ENCODE assay signal across 8 cellular contexts in genomic region chr18:25351773-25352628, GRCh38. TPM values are rescaled to one million over a fixed set of nuclear protein-coding genes. Genes with fewer than 3 reads are reported as not detected.
DNase-seq lines count a peak whose midpoint lies in the region; ATAC-seq, FAIRE-seq and TF ChIP-seq lines count a peak whose summit lies in the region.

Gene ZNF521 (minus strand): TSS chr18:25352166. CDS start chr18:25350946, 1,220 bp downstream.

- CTCF ChIA-PET in HepG2 (lab: Yijun Ruan, JAX; ENCODE audit: low intra/inter-chr PET ratio, low total read pairs) = no interaction called here

- no peaks in the 10 kb centered on the region for H3K79me2 ChIP-seq in HepG2 (ENCODE audit: insufficient read depth, low read length)

- intact Hi-C loops in HepG2 (cut with micrococcal nuclease; ENCODE audit: unreplicated experiment) = loop anchor here (2.0 kb wide), 1 partner anchor 151 kb away; no protein-coding TSS in a partner anchor

- no peaks in the 10 kb centered on the region for H3K4me1 ChIP-seq in HepG2 (ENCODE audit: insufficient read depth, low read length)

- BruUV-seq in HepG2 (replicated peaks; lab: Mats Ljungman, UMichigan) = no TSS peak

- TF ChIP-seq EP300 in HepG2 (IDR thresholded peaks at IDR 0.05; ENCODE audit: low read depth in 2 of 2, low read length in 2 of 2) (no peak), HepG2 (CRISPR knock-in tag; IDR thresholded peaks at IDR 0.05; ENCODE audit: borderline replicate concordance) (no peak)

- peaks cover 0 to 8% of the 10 kb centered on the region in 2 experiments; a peak in 1 of 5 replicates for H3K27me3 ChIP-seq in HepG2 (ENCODE audit: control insufficient read depth in 1 of 2, insufficient read depth in 2 of 2, low read length in 2 of 2)

- no peaks in the 10 kb centered on the region for H3K36me3 ChIP-seq in HepG2 (replicated peaks in 1 of 2; ENCODE audit: control insufficient read depth in 1 of 2, insufficient read depth in 2 of 2, low read length in 2 of 2)

- no peak for TF ChIP-seq RAD21 in HepG2 (CRISPR knock-in tag; IDR thresholded peaks at IDR 0.05)

- in situ Hi-C loops in HepG2 (cut with HindIII; ENCODE audit: extremely low pct_ligation_motif_present, low pct_unique_long_range_greater_than_20kb) = no loop called here

- TF ChIP-seq POLR2A in HepG2 (IDR thresholded peaks at IDR 0.05; ENCODE audit: insufficient read depth in 1 of 2, low read depth in 2 of 2, low read length in 2 of 2) = no peak

- DNase-seq in AG09319 (ENCODE audit: extremely low read depth, low read depth) = peak; percentile 83
- DNase-seq in NCI-H510A (lab: John Stamatoyannopoulos, UW) = peak; percentile 53
- peak; percentile 3 for DNase-seq in activated CD4-positive, alpha-beta T cell treated with anti-CD3 and anti-CD28 coated beads, Interleukin-2, amount 50 U/mL, for 1 hour
- DNase-seq in ecto neural progenitor cell (ENCODE audit: low spot score) = peak; percentile 92
- peak; percentile 40 for DNase-seq in HepG2 (ENCODE audit: low spot score)
- DNase-seq in stimulated activated CD4-positive, alpha-beta T cell treated with anti-CD3 and anti-CD28 coated beads, Interleukin-1b, Interleukin-23, amount 100 ng/mL, for 48 hours = peak; percentile 26

- TF ChIP-seq CTCF in AG09319 (IDR thresholded peaks at IDR 0.05; ENCODE audit: low read depth, low read length) (peak; percentile 36), HepG2 (CRISPR knock-in tag; IDR thresholded peaks at IDR 0.05) (no peak)

- no peak within 1 kb of the TSS for H2AFZ ChIP-seq in HepG2 (ENCODE audit: low read length)

- peak within 1 kb of the TSS; percentile 63 to 76 (median 74) for H3K4me3 ChIP-seq in HepG2 (replicated peaks in 1 of 3; ENCODE audit: insufficient read depth in 1 of 3, low read depth in 2 of 3, low read length in 3 of 3)

- POLR2A ChIA-PET in HepG2 (lab: Yijun Ruan, JAX) = no interaction called here

- WGBS in HepG2 (ENCODE audit: low lambda C conversion rate) = under 1% methylated on average over 32 of the region's 91 CpGs

- ATAC-seq in GM19023 (IDR thresholded peaks at IDR 0.05; ENCODE audit: unreplicated experiment) = peak; percentile 77
- peak; percentile 71 for ATAC-seq in HG03342 (IDR thresholded peaks at IDR 0.05; ENCODE audit: unreplicated experiment)
- ATAC-seq in HepG2 = peak; percentile 96

- H3K4me2 ChIP-seq in HepG2 (ENCODE audit: low read depth, low read length) = peak within 1 kb of the TSS; percentile 93

- no peaks in the 10 kb centered on the region for H4K20me1 ChIP-seq in HepG2 (ENCODE audit: insufficient read depth, low read length)

- no peak within 1 kb of the TSS for H3K9ac ChIP-seq in HepG2 (ENCODE audit: insufficient read depth, low read depth, low read length)

- no peak within 1 kb of the TSS for H3K27ac ChIP-seq in HepG2 (ENCODE audit: extremely low read length, insufficient read depth, low read length)

- FAIRE-seq in HepG2 (lab: Jason Lieb, UNC) = no peak

- H3K9me3 ChIP-seq in HepG2 (ENCODE audit: low read length) = no peaks in the 10 kb centered on the region

TF ChIP-seq in HepG2, 621 proteins besides CTCF, POLR2A, EP300 and RAD21 (continues in another document):
- TF ChIP-seq SNRNP70 (IDR thresholded peaks at IDR 0.05; ENCODE audit: low read depth, low read length) (no peak), TFDP1 (CRISPR knock-in tag; IDR thresholded peaks at IDR 0.05; ENCODE audit: borderline replicate concordance) (peak; percentile 35; the same call in 1 of the 2 replicates), ZNF710 (CRISPR knock-in tag; IDR thresholded peaks at IDR 0.05; ENCODE audit: borderline replicate concordance) (no peak), BCLAF1 (IDR thresholded peaks at IDR 0.05) (no peak)

RNA-seq across cellular contexts. Expression of gene ZNF521, which starts in this region (rescaled TPM):
- 0.02 TPM in 1 of 2 replicates, not detected in the other for total RNA-seq in HepG2 (2016; rRNA removed; fragmentation: Illumina TruSeq; extraction: Trizol)
- total RNA-seq in HepG2 (2016; cell fraction: cytosol; rRNA removed; fragmentation: Illumina TruSeq; extraction: Trizol; ENCODE audit: low read depth) = not detected in 2 replicates
- not detected in 2 replicates for total RNA-seq in HepG2 (2016; cell fraction: insoluble cytoplasmic fraction; rRNA removed; fragmentation: Illumina TruSeq; extraction: Trizol)
- total RNA-seq in HepG2 (2016; cell fraction: membrane; rRNA removed; fragmentation: Illumina TruSeq; extraction: Trizol) = not detected in 2 replicates
- total RNA-seq in HepG2 (2016; cell fraction: nucleus; rRNA removed; fragmentation: Illumina TruSeq; extraction: Trizol) = not detected in 2 replicates
- polyA plus RNA-seq in HepG2 (2011; rRNA removed) = not detected in 2 replicates
- polyA plus RNA-seq in HepG2 (2011; cell fraction: cytosol; rRNA removed) = not detected in 2 replicates
- not detected in 2 replicates for polyA plus RNA-seq in HepG2 (2011; cell fraction: nucleus; rRNA removed)
- not detected in 2 replicates for polyA plus RNA-seq in HepG2 (2012)
- not detected in 2 replicates for polyA plus RNA-seq in HepG2 (2016; cell fraction: cytosol; fragmentation: Illumina TruSeq; extraction: Trizol; ENCODE audit: low read depth)
- not detected in 2 replicates for polyA plus RNA-seq in HepG2 (2016; cell fraction: insoluble cytoplasmic fraction; fragmentation: Illumina TruSeq; extraction: Trizol; ENCODE audit: low read depth)
- polyA plus RNA-seq in HepG2 (2016; cell fraction: membrane; fragmentation: Illumina TruSeq; extraction: Trizol; ENCODE audit: low read depth) = not detected in 2 replicates
- polyA plus RNA-seq in HepG2 (2016; cell fraction: nucleus; fragmentation: Illumina TruSeq; extraction: Trizol; ENCODE audit: insufficient read depth, low read depth) = not detected in 2 replicates
- 0.04 and 0.05 TPM in 2 replicates for polyA minus RNA-seq in HepG2 (2011; rRNA and poly(A)+ RNA removed; ENCODE audit: low replicate concordance)
- not detected in 2 replicates for polyA minus RNA-seq in HepG2 (2011; cell fraction: cytosol; rRNA and poly(A)+ RNA removed)
- polyA minus RNA-seq in HepG2 (2011; cell fraction: nucleus; rRNA and poly(A)+ RNA removed) = not detected in 2 replicates

Comparison
In these comparisons a context has a peak if more than half of its experiments do, and no peak if none do; other contexts are left out.
1. Peak in DNase-seq, ATAC-seq, H3K4me3 ChIP-seq and H3K4me2 ChIP-seq in HepG2; RNA of the gene not detected or under 1 TPM.
2. DNase-seq: peak in every context shown above with its lines; median percentile 92 in ecto neural progenitor cell; 83 in AG09319; 53 in NCI-H510A; 40 in HepG2; 26 in stimulated activated CD4-positive, alpha-beta T cell treated with anti-CD3 and anti-CD28 coated beads, Interleukin-1b, Interleukin-23, amount 100 ng/mL, for 48 hours; 3 in activated CD4-positive, alpha-beta T cell treated with anti-CD3 and anti-CD28 coated beads, Interleukin-2, amount 50 U/mL, for 1 hour.